In genomic region chr17:40553694-40554534, GRCh38 we compare ENCODE assay signal across 8 cellular contexts. TPM values are rescaled to one million over a fixed set of nuclear protein-coding genes. Genes with fewer than 3 reads are reported as not detected.
DNase-seq lines count a peak whose midpoint lies in the region; ATAC-seq and TF ChIP-seq lines count a peak whose summit lies in the region.
"Had no signal": no experiment of that assay in that cellular context is flagged by ENCODE, and none has a peak within 500 bp of the region (broad histone marks: within the 10 kb centered on the region; RNA-seq: fewer than 3 reads in every experiment).

No MANE protein-coding gene starts in this region.

- H3K4me1 ChIP-seq in RWPE2 (ENCODE audit: insufficient read depth, poor library complexity, severe bottlenecking) (peaks cover 12% of the 10 kb centered on the region), mucosa of rectum (ENCODE audit: control insufficient read depth in 2 of 2, insufficient read depth in 2 of 2, low read length in 2 of 2) (peaks cover 18 to 22% of the 10 kb centered on the region in 2 donors), vagina (peaks cover 95% of the 10 kb centered on the region)

- H3K9me3 ChIP-seq in RWPE2 (ENCODE audit: severe bottlenecking): no peaks in the 10 kb centered on the region
- H3K9me3 ChIP-seq in mucosa of rectum (ENCODE audit: control insufficient read depth in 2 of 2, low read length in 2 of 2): no peaks in the 10 kb centered on the region
- H3K9me3 ChIP-seq in vagina: no peaks in the 10 kb centered on the region

- intact Hi-C loops in dorsolateral prefrontal cortex (cut with DNase I) (no loop called here), vagina (cut with DNase I) (loop anchor here (5.0 kb wide), 1 partner anchor 112 kb away; the partner anchor contains the start of gene IGFBP4)

- H3K4me3 ChIP-seq in RWPE2 (ENCODE audit: severe bottlenecking) (no peak overlapping the region), dorsolateral prefrontal cortex (peak overlapping the region in 37 of 59 donors; percentile 1 to 56 (median 27)), mucosa of rectum (ENCODE audit: low read length in 2 of 2) (peak overlapping the region in 1 of 2 donors; percentile 37), vagina (no peak overlapping the region)

- H3K36me3 ChIP-seq in RWPE2 (ENCODE audit: low read depth) (no peaks in the 10 kb centered on the region), mucosa of rectum (ENCODE audit: control insufficient read depth in 2 of 2, insufficient read depth in 2 of 2, low read length in 2 of 2) (no peaks in the 10 kb centered on the region), vagina (no peaks in the 10 kb centered on the region)

- ATAC-seq in RWPE2 (ENCODE audit: low read depth): no peak
- ATAC-seq in HG02642 (IDR thresholded peaks at IDR 0.05; ENCODE audit: poor library complexity, unreplicated experiment): no peak
- ATAC-seq in GM21717 (IDR thresholded peaks at IDR 0.05; ENCODE audit: unreplicated experiment): no peak

- H3K9ac ChIP-seq in mucosa of rectum (ENCODE audit: low read depth in 1 of 2, low read length in 2 of 2): peak overlapping the region in 1 of 2 donors; percentile 32

- TF ChIP-seq CTCF in RWPE2 (IDR thresholded peaks at IDR 0.05; ENCODE audit: poor library complexity, severe bottlenecking): no peak
- TF ChIP-seq CTCF in dorsolateral prefrontal cortex (IDR thresholded peaks at IDR 0.05 in 54 of 56, conservative IDR thresholded peaks at IDR 0.05 in 2 of 56; ENCODE audit: low read depth in 1 of 56, partially characterized antibody in 56 of 56): peak in 7 of 56 donors; percentile 7 to 44 (median 22)
- TF ChIP-seq CTCF in vagina (IDR thresholded peaks at IDR 0.05): no peak

- H3K27ac ChIP-seq in RWPE2 (ENCODE audit: poor library complexity, severe bottlenecking): no peak overlapping the region
- H3K27ac ChIP-seq in dorsolateral prefrontal cortex: peak overlapping the region; percentile 62 to 100 (median 93)
- H3K27ac ChIP-seq in mucosa of rectum (ENCODE audit: low read depth in 2 of 2, low read length in 2 of 2): peak overlapping the region; percentile 65 to 82
- peak overlapping the region; percentile 88 for H3K27ac ChIP-seq in vagina

- DNase-seq in RWPE2 (ENCODE audit: low spot score) (peak; percentile 30), dorsolateral prefrontal cortex (peak; percentile 5 to 88 (median 80)), vagina (ENCODE audit: extremely low spot score in 2 of 2) (peak in 1 of 2 donors; percentile 92)

- H3K27me3 ChIP-seq in RWPE2 (ENCODE audit: insufficient read depth, poor library complexity, severe bottlenecking): no peaks in the 10 kb centered on the region
- no peaks in the 10 kb centered on the region for H3K27me3 ChIP-seq in dorsolateral prefrontal cortex
- no peaks in the 10 kb centered on the region for H3K27me3 ChIP-seq in mucosa of rectum (ENCODE audit: control insufficient read depth in 2 of 2, insufficient read depth in 2 of 2, low read length in 2 of 2)
- H3K27me3 ChIP-seq in vagina: no peaks in the 10 kb centered on the region

- TF ChIP-seq POLR2A in GM18526 (IDR thresholded peaks at IDR 0.05; ENCODE audit: extremely low read depth, insufficient read length) (peak; percentile 21), vagina (IDR thresholded peaks at IDR 0.05) (no peak)

RNA-seq across cellular contexts. Expression of gene CCR7, which starts 11.4 kb away (rescaled TPM):
- under 1 TPM in 4 of 120 experiments, not detected in 116; 0.25 to 0.49 (median 0.30) TPM for total RNA-seq in dorsolateral prefrontal cortex
- total RNA-seq in vagina: not detected
- total RNA-seq: pulmonary artery endothelial cell had no signal

RNA-seq across cellular contexts. Expression of gene TNS4, which starts 52.5 kb away (rescaled TPM):
- total RNA-seq in dorsolateral prefrontal cortex (not detected), vagina (296 TPM)
- total RNA-seq: pulmonary artery endothelial cell had no signal

Comparison
In these comparisons a context has a peak if more than half of its experiments do, and no peak if none do; other contexts are left out.
1. H3K4me3 ChIP-seq: peak in dorsolateral prefrontal cortex (37 of 59); none in RWPE2 (single experiment) and vagina (0 of 2).
2. RNA of gene TNS4, which starts 52.5 kb away (total RNA-seq): 296 TPM in vagina (single experiment); not detected in dorsolateral prefrontal cortex; every median in the first group is over 100 times any median in the second.